ENCODE assay signal across 8 cellular contexts in genomic region chr2:174634130-174635014, GRCh38. TPM values are rescaled to one million over a fixed set of nuclear protein-coding genes. Genes with fewer than 3 reads are reported as not detected.
DNase-seq lines count a peak whose midpoint lies in the region; ATAC-seq and TF ChIP-seq lines count a peak whose summit lies in the region.

No MANE protein-coding gene starts in this region.

- H3K9ac ChIP-seq in smooth muscle cell (ENCODE audit: low read depth), result peak overlapping the region; percentile 33

- peak; percentile 20 to 69 (median 53) for DNase-seq in CD8-positive, alpha-beta memory T cell
- peak; percentile 67 to 83 for DNase-seq in HL-60 (ENCODE audit: low read depth in 1 of 2, low spot score in 1 of 2)
- DNase-seq in activated CD4-positive, alpha-beta T cell treated with anti-CD3 and anti-CD28 coated beads, Interleukin-2, amount 50 U/mL, for 48 hours, result peak; percentile 56 to 66
- DNase-seq in germinal center (ENCODE audit: low spot score), result peak; percentile 41
- DNase-seq in smooth muscle cell (lab: John Stamatoyannopoulos, UW; ENCODE audit: unreplicated experiment), result no peak
- DNase-seq in OCI-M2 (lab: John Stamatoyannopoulos, UW; ENCODE audit: unreplicated experiment), result no peak
- DNase-seq in foreskin keratinocyte, result no peak

- H3K4me1 ChIP-seq in CD8-positive, alpha-beta memory T cell (ENCODE audit: insufficient read depth, low read length), result peaks cover 54% of the 10 kb centered on the region
- H3K4me1 ChIP-seq in smooth muscle cell (ENCODE audit: low read depth) (peaks cover 28% of the 10 kb centered on the region), foreskin keratinocyte (no peaks in the 10 kb centered on the region)

- peaks cover 0 to 49% (median 17%) of the 10 kb centered on the region in 3 donors for H3K36me3 Mint-ChIP-seq in CD8-positive, alpha-beta memory T cell

- no peaks in the 10 kb centered on the region for H4K20me1 ChIP-seq in smooth muscle cell (ENCODE audit: low read depth)

- 70% methylated on average over 13 of the region's 13 CpGs for WGBS in smooth muscle cell (ENCODE audit: low lambda C conversion rate)

- peak overlapping the region; percentile 78 for H3K4me3 ChIP-seq in CD8-positive, alpha-beta memory T cell (ENCODE audit: low read length)
- H3K4me3 ChIP-seq in HL-60 (replicated peaks; ENCODE audit: insufficient read depth, low read length) (peak overlapping the region; percentile 50), smooth muscle cell (no peak overlapping the region)

- H3K4me1 Mint-ChIP-seq in CD8-positive, alpha-beta memory T cell, result peaks cover 63 to 86% (median 76%) of the 10 kb centered on the region in 3 donors

- H3F3A ChIP-seq in smooth muscle cell (ENCODE audit: low read depth), result peaks cover 27% of the 10 kb centered on the region

- peaks cover 22% of the 10 kb centered on the region for H3K79me2 ChIP-seq in smooth muscle cell (ENCODE audit: low read depth)

- no peaks in the 10 kb centered on the region for H3K27me3 Mint-ChIP-seq in CD8-positive, alpha-beta memory T cell

- H3K4me3 Mint-ChIP-seq in CD8-positive, alpha-beta memory T cell, result peak overlapping the region; percentile 90 to 97 (median 92)

- H3K36me3 ChIP-seq in CD8-positive, alpha-beta memory T cell (ENCODE audit: insufficient read depth, low read length), result no peaks in the 10 kb centered on the region
- no peaks in the 10 kb centered on the region for H3K36me3 ChIP-seq in smooth muscle cell (ENCODE audit: low read depth)

- peak overlapping the region; percentile 66 for H3K27ac ChIP-seq in CD8-positive, alpha-beta memory T cell (ENCODE audit: low read depth, low read length)
- H3K27ac ChIP-seq in HL-60 (replicated peaks) (peak overlapping the region; percentile 97), smooth muscle cell (ENCODE audit: low read depth) (peak overlapping the region; percentile 90), foreskin keratinocyte (no peak overlapping the region)

- no peaks in the 10 kb centered on the region for H3K9me3 Mint-ChIP-seq in CD8-positive, alpha-beta memory T cell

- H3K4me2 ChIP-seq in smooth muscle cell, result peak overlapping the region; percentile 63

- CTCF ChIA-PET in CD8-positive, alpha-beta memory T cell (lab: Charles Lee), result interaction anchor here (0.6 to 2.6 kb wide), 13 partner anchors 11 to 56 kb away, joined by 3 to 9 read pairs (median 3); partner anchors contain the start of gene WIPF1

- no peaks in the 10 kb centered on the region for H3K9me3 ChIP-seq in CD8-positive, alpha-beta memory T cell (ENCODE audit: low read length)
- H3K9me3 ChIP-seq in smooth muscle cell (replicated peaks; ENCODE audit: low read depth), result no peaks in the 10 kb centered on the region

- H3K27me3 ChIP-seq in CD8-positive, alpha-beta memory T cell (ENCODE audit: insufficient read depth, low read length, poor library complexity, severe bottlenecking), result no peaks in the 10 kb centered on the region
- no peaks in the 10 kb centered on the region for H3K27me3 ChIP-seq in HL-60 (ENCODE audit: insufficient read depth, poor library complexity, severe bottlenecking)
- no peaks in the 10 kb centered on the region for H3K27me3 ChIP-seq in smooth muscle cell (ENCODE audit: low read depth)
- H3K27me3 ChIP-seq in foreskin keratinocyte, result no peaks in the 10 kb centered on the region

- H3K27ac Mint-ChIP-seq in CD8-positive, alpha-beta memory T cell, result peak overlapping the region; percentile 85 to 99 (median 94)

- ATAC-seq in GM21360 (IDR thresholded peaks at IDR 0.05; ENCODE audit: unreplicated experiment) (peak; percentile 69), foreskin keratinocyte (no peak)

- TF ChIP-seq CTCF in HL-60 (IDR thresholded peaks at IDR 0.05; ENCODE audit: insufficient read depth, low read length), result peak; percentile 7
- TF ChIP-seq CTCF in smooth muscle cell (IDR thresholded peaks at IDR 0.05; ENCODE audit: borderline replicate concordance, insufficient read depth, poor library complexity, severe bottlenecking), result no peak
- TF ChIP-seq CTCF in foreskin keratinocyte (conservative IDR thresholded peaks at IDR 0.05), result no peak

- H2AFZ ChIP-seq in smooth muscle cell (ENCODE audit: low read depth), result no peak overlapping the region

- POLR2A ChIA-PET in CD8-positive, alpha-beta memory T cell (lab: Charles Lee), result interaction anchor here (0.6 to 3.5 kb wide), 7 partner anchors 16 to 49 kb away, joined by 3 to 16 read pairs (median 3); partner anchors contain the start of gene WIPF1

RNA-seq across cellular contexts. Expression of gene WIPF1, which starts 36.8 kb away (rescaled TPM):
- 100 to 1,000 TPM; 317 to 326 TPM for total RNA-seq in CD8-positive, alpha-beta memory T cell
- polyA plus RNA-seq in CD8-positive, alpha-beta memory T cell, result 200 TPM
- total RNA-seq in smooth muscle cell (27.3 and 29.0 TPM in 2 replicates), foreskin keratinocyte (5.2 and 5.8 TPM in 2 replicates)
- polyA plus RNA-seq in smooth muscle cell (35.5 and 36.4 TPM in 2 replicates), foreskin keratinocyte (3.5 and 4.2 TPM in 2 replicates)

Comparison
In these comparisons a context has a peak if more than half of its experiments do, and no peak if none do; other contexts are left out.
1. DNase-seq: peak in CD8-positive, alpha-beta memory T cell (5 of 5), HL-60 (2 of 2), activated CD4-positive, alpha-beta T cell treated with anti-CD3 and anti-CD28 coated beads, Interleukin-2, amount 50 U/mL, for 48 hours (2 of 2) and germinal center (single experiment); none in smooth muscle cell (single experiment), OCI-M2 (single experiment) and foreskin keratinocyte (0 of 2).
2. RNA of gene WIPF1, which starts 36.8 kb away (total RNA-seq): 317 to 326 TPM in CD8-positive, alpha-beta memory T cell; 27.3 to 29.0 TPM in smooth muscle cell and 5.2 to 5.8 TPM in foreskin keratinocyte; every median in the first group is over 10 times any median in the second.